Comparison of ENCODE assay signal across 8 cellular contexts in the genomic region with DNA sequence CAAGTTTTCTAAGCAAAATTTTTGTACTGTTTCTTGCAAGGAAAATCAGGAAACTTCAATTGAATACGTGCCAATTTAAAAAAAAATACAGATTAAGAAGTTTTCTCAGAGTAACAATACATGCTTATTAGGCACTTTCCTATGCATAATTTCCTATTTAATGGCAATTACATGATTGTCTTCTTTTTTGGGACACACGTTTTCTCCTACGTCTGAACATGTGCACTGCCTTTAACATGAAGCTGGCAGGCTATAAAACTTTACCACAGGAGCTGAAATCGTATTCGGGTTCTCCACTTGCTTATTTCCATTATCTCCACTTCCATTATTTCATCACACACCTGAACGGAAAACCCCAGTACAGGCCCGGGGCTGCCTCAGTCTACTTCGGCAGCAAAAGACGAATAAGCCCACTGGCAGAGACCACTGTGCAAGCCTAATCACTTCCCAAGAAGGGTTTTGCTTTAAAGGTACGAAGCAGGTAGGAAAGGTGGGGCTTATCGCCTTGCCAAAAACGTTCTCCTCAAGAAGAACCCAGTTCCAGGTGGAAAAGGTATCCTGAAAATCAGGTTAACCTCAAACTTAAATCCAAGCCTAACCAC. TPM values are rescaled to one million over a fixed set of nuclear protein-coding genes. Genes with fewer than 3 reads are reported as not detected.
DNase-seq lines count a peak whose midpoint lies in the region; ATAC-seq and TF ChIP-seq lines count a peak whose summit lies in the region.

No MANE protein-coding gene starts in this region.

- ATAC-seq in DND-41 (ENCODE audit: insufficient read depth, low read depth) (no peak), GM19023 (IDR thresholded peaks at IDR 0.05; ENCODE audit: unreplicated experiment) (no peak)

- peak overlapping the region; percentile 74 for H3K9ac ChIP-seq in DND-41 (ENCODE audit: low read depth, low read length)
- H3K9ac ChIP-seq in HUES6 (ENCODE audit: low read length): peak overlapping the region; percentile 82
- H3K9ac ChIP-seq in colonic mucosa (ENCODE audit: low read depth in 2 of 2, low read length in 2 of 2): peak overlapping the region; percentile 77 to 92
- H3K9ac ChIP-seq in muscle layer of colon (ENCODE audit: low read length): peak overlapping the region; percentile 77

- H3K27me3 ChIP-seq in DND-41 (ENCODE audit: insufficient read depth, low read length, poor library complexity): no peaks in the 10 kb centered on the region
- no peaks in the 10 kb centered on the region for H3K27me3 ChIP-seq in HUES6 (ENCODE audit: control insufficient read depth, insufficient read depth, low read length)
- H3K27me3 ChIP-seq in colonic mucosa: no peaks in the 10 kb centered on the region
- H3K27me3 ChIP-seq in muscle layer of colon (ENCODE audit: control insufficient read depth in 1 of 2, insufficient read depth in 2 of 2, low read length in 2 of 2): no peaks in the 10 kb centered on the region

- TF ChIP-seq CTCF in DND-41 (IDR thresholded peaks at IDR 0.05; ENCODE audit: borderline replicate concordance, extremely low read depth, low read length, poor library complexity, severe bottlenecking) (no peak), colonic mucosa (IDR thresholded peaks at IDR 0.05) (no peak)

- H3K4me2 ChIP-seq in DND-41 (ENCODE audit: insufficient read depth, low read length): peak overlapping the region; percentile 95

- H3K4me1 ChIP-seq in DND-41 (ENCODE audit: insufficient read depth, low read length) (peaks cover 61% of the 10 kb centered on the region), HUES6 (ENCODE audit: control insufficient read depth, insufficient read depth, low read length) (peaks cover 18% of the 10 kb centered on the region), colonic mucosa (no peaks in the 10 kb centered on the region), muscle layer of colon (ENCODE audit: insufficient read depth, low read length) (peaks cover 40% of the 10 kb centered on the region)

- peaks cover 70% of the 10 kb centered on the region for H3K79me2 ChIP-seq in DND-41 (ENCODE audit: insufficient read depth, low read length)

- H3K36me3 ChIP-seq in DND-41 (ENCODE audit: insufficient read depth, low read length) (peaks cover 20% of the 10 kb centered on the region), HUES6 (ENCODE audit: control insufficient read depth, insufficient read depth, low read length) (peaks cover 23% of the 10 kb centered on the region), colonic mucosa (no peaks in the 10 kb centered on the region), muscle layer of colon (ENCODE audit: insufficient read depth, low read length) (peaks cover 16% of the 10 kb centered on the region)

- intact Hi-C loops in colonic mucosa (cut with DNase I): no loop called here

- no peaks in the 10 kb centered on the region for H3K9me3 ChIP-seq in DND-41 (ENCODE audit: insufficient read depth, low read length, severe bottlenecking)
- H3K9me3 ChIP-seq in HUES6 (ENCODE audit: control insufficient read depth, insufficient read depth, low read depth, low read length): no peaks in the 10 kb centered on the region; the same call in 1 of the 2 replicates
- H3K9me3 ChIP-seq in colonic mucosa: no peaks in the 10 kb centered on the region
- H3K9me3 ChIP-seq in muscle layer of colon (ENCODE audit: low read length): no peaks in the 10 kb centered on the region

- H3K27ac ChIP-seq in DND-41 (ENCODE audit: low read length) (peak overlapping the region; percentile 92), HUES6 (ENCODE audit: low read depth, low read length) (peak overlapping the region; percentile 53; the same call in 1 of the 2 replicates), colonic mucosa (peak overlapping the region; percentile 96), muscle layer of colon (ENCODE audit: low read depth, low read length) (peak overlapping the region; percentile 91)

- H2AFZ ChIP-seq in DND-41 (ENCODE audit: low read depth, low read length): peak overlapping the region; percentile 80

- H4K20me1 ChIP-seq in DND-41 (ENCODE audit: insufficient read depth, low read length): no peaks in the 10 kb centered on the region

- DNase-seq in DND-41 (peak; percentile 6), colonic mucosa (no peak), MV-4-11 (lab: John Stamatoyannopoulos, UW) (no peak), COLO668 (lab: John Stamatoyannopoulos, UW; ENCODE audit: unreplicated experiment) (no peak), NCI-H1930 (lab: John Stamatoyannopoulos, UW) (no peak)

- H3K4me3 ChIP-seq in DND-41 (ENCODE audit: low read depth in 1 of 2, low read length in 2 of 2) (peak overlapping the region; percentile 91 to 95), HUES6 (ENCODE audit: low read depth, low read length) (peak overlapping the region; percentile 84), colonic mucosa (peak overlapping the region; percentile 57), muscle layer of colon (ENCODE audit: low read depth in 1 of 2, low read length in 2 of 2) (peak overlapping the region; percentile 78 to 95)

RNA-seq across cellular contexts. Expression of gene RCHY1, which starts 0.6 kb away (rescaled TPM):
- total RNA-seq in colonic mucosa: 10 to 100 TPM; 31.4 to 41.2 TPM

RNA-seq across cellular contexts. Expression of gene THAP6, which starts 0.6 kb away (rescaled TPM):
- total RNA-seq in colonic mucosa: 10 to 100 TPM; 11.0 to 13.2 TPM

RNA-seq across cellular contexts. Expression of gene ODAPH, which starts 42.2 kb away (rescaled TPM):
- total RNA-seq in colonic mucosa: not detected
